Comparison of ENCODE assay signal across 18 cellular contexts in the genomic region with DNA sequence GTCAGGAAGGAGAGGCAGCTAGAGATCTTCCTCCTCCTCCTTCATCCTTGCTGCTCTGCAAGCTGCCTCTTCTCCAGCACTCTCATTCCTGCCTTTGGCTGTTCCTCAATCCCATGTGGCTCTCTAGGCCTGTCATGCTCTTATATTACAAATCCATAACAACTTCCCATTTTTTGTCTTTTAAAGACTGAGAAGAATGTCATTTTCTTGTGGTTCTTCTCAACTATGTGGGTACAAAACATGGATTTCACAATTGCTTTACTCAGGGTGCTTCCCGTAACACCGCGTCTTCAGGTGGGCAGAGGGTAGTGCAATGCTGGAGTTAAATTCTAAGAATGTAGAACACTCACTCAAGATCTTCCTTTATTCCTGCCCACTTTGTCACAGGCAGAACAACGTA.
A peak's percentile ranks its signal among the peaks of the same experiment; 100 is the strongest.
DNase-seq lines count a peak whose midpoint lies in the region; ATAC-seq and TF ChIP-seq lines count a peak whose summit lies in the region.
"Had no signal": no experiment of that assay in that cellular context is flagged by ENCODE, and none has a peak within 500 bp of the region (broad histone marks: within the 10 kb centered on the region; RNA-seq: fewer than 3 reads in every experiment).

No MANE protein-coding gene starts in this region.

- no peaks in the 10 kb centered on the region for H3K27me3 ChIP-seq in neutrophil
- H3K27me3 ChIP-seq: SJCRH30 had no signal

- no peak for TF ChIP-seq CTCF in NB4 (IDR thresholded peaks at IDR 0.05; ENCODE audit: low read depth, low read length)
- peak; percentile 23 for TF ChIP-seq CTCF in neutrophil (IDR thresholded peaks at IDR 0.05)

- ATAC-seq in HG02571 (IDR thresholded peaks at IDR 0.05; ENCODE audit: unreplicated experiment), result no peak
- ATAC-seq in SK-N-SH treated with all-trans-retinoic acid at 6 μM for 48 hours, result no peak
- ATAC-seq: A549, T-cell had no signal

- DNase-seq in GF-D8 (lab: John Stamatoyannopoulos, UW) (peak; percentile 15), NB4 (ENCODE audit: low read depth) (peak; percentile 75), SKM-1 (lab: John Stamatoyannopoulos, UW; ENCODE audit: unreplicated experiment) (peak; percentile 70), NCI-H510A (lab: John Stamatoyannopoulos, UW) (no peak)
- no peak for DNase-seq in effector CD8-positive, alpha-beta T cell (lab: John Stamatoyannopoulos, UW)
- DNase-seq: C1 segment of cervical spinal cord, COR-L47, EL, NCI-H1092, NCI-H146, NCI-H2081 treated with DMSO at 0.1 percent for 48 hours, NCI-H524, SJCRH30, T-cell had no signal

- H3K9me3 ChIP-seq in neutrophil, result no peaks in the 10 kb centered on the region
- H3K9me3 ChIP-seq: A549, SJCRH30 had no signal

- H3K4me1 ChIP-seq in neutrophil (ENCODE audit: control insufficient read depth in 1 of 2, insufficient read depth in 1 of 2, low read depth in 1 of 2, low read length in 1 of 2), result peaks cover 66 to 72% of the 10 kb centered on the region in 2 experiments
- H3K4me1 ChIP-seq: SJCRH30 had no signal

- TF ChIP-seq POLR2A in NB4 (IDR thresholded peaks at IDR 0.05; ENCODE audit: extremely low read depth, insufficient read length), result no peak

- peak overlapping the region; percentile 77 for H3K27ac ChIP-seq in neutrophil
- H3K27ac ChIP-seq: SJCRH30 had no signal

- H3K4me3 ChIP-seq in NB4 (ENCODE audit: low read depth, low read length) (no peak overlapping the region), neutrophil (ENCODE audit: low read depth in 1 of 2, low read length in 1 of 2) (peak overlapping the region in 1 of 2 experiments; percentile 28)
- H3K4me3 ChIP-seq: A549, SJCRH30 had no signal

- no peaks in the 10 kb centered on the region for H3K36me3 ChIP-seq in neutrophil
- H3K36me3 ChIP-seq: SJCRH30 had no signal

TF ChIP-seq in SK-N-SH treated with all-trans-retinoic acid at 6 μM for 48 hours, 23 proteins besides CTCF, POLR2A, EP300 and RAD21:
- TF ChIP-seq, protein P1, sequence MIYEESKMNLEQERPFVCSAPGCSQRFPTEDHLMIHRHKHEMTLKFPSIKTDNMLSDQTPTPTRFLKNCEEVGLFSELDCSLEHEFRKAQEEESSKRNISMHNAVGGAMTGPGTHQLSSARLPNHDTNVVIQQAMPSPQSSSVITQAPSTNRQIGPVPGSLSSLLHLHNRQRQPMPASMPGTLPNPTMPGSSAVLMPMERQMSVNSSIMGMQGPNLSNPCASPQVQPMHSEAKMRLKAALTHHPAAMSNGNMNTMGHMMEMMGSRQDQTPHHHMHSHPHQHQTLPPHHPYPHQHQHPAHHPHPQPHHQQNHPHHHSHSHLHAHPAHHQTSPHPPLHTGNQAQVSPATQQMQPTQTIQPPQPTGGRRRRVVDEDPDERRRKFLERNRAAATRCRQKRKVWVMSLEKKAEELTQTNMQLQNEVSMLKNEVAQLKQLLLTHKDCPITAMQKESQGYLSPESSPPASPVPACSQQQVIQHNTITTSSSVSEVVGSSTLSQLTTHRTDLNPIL (CRISPR knock-in tag; IDR thresholded peaks at IDR 0.05; ENCODE audit: low read depth), result no peak
- TF ChIP-seq GLIS3 (CRISPR knock-in tag; IDR thresholded peaks at IDR 0.05), result no peak
- no peak for TF ChIP-seq ESRRG (CRISPR knock-in tag; IDR thresholded peaks at IDR 0.05)
- TF ChIP-seq SNAI2 (CRISPR knock-in tag; IDR thresholded peaks at IDR 0.05), result no peak
- no peak for TF ChIP-seq BACH2 (CRISPR knock-in tag; IDR thresholded peaks at IDR 0.05; ENCODE audit: borderline replicate concordance)
- TF ChIP-seq, protein P2, sequence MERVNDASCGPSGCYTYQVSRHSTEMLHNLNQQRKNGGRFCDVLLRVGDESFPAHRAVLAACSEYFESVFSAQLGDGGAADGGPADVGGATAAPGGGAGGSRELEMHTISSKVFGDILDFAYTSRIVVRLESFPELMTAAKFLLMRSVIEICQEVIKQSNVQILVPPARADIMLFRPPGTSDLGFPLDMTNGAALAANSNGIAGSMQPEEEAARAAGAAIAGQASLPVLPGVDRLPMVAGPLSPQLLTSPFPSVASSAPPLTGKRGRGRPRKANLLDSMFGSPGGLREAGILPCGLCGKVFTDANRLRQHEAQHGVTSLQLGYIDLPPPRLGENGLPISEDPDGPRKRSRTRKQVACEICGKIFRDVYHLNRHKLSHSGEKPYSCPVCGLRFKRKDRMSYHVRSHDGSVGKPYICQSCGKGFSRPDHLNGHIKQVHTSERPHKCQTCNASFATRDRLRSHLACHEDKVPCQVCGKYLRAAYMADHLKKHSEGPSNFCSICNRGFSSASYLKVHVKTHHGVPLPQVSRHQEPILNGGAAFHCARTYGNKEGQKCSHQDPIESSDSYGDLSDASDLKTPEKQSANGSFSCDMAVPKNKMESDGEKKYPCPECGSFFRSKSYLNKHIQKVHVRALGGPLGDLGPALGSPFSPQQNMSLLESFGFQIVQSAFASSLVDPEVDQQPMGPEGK (CRISPR knock-in tag; IDR thresholded peaks at IDR 0.05; ENCODE audit: borderline replicate concordance), result no peak
- no peak for TF ChIP-seq OSR1 (CRISPR knock-in tag; IDR thresholded peaks at IDR 0.05)
- TF ChIP-seq ZNF8 (CRISPR knock-in tag; IDR thresholded peaks at IDR 0.05), result no peak
- TF ChIP-seq TCF4 (CRISPR knock-in tag; IDR thresholded peaks at IDR 0.05; ENCODE audit: borderline replicate concordance), result no peak
- no peak for TF ChIP-seq ZFP30 (CRISPR knock-in tag; IDR thresholded peaks at IDR 0.05)

Comparison
In these comparisons a context has a peak if more than half of its experiments do, and no peak if none do; other contexts are left out.
1. DNase-seq: peak in GF-D8 (single experiment), NB4 (single experiment) and SKM-1 (single experiment); none in effector CD8-positive, alpha-beta T cell (single experiment) and NCI-H510A (single experiment).